Comparison of ENCODE assay signal across 1 cellular context in the genomic region with DNA sequence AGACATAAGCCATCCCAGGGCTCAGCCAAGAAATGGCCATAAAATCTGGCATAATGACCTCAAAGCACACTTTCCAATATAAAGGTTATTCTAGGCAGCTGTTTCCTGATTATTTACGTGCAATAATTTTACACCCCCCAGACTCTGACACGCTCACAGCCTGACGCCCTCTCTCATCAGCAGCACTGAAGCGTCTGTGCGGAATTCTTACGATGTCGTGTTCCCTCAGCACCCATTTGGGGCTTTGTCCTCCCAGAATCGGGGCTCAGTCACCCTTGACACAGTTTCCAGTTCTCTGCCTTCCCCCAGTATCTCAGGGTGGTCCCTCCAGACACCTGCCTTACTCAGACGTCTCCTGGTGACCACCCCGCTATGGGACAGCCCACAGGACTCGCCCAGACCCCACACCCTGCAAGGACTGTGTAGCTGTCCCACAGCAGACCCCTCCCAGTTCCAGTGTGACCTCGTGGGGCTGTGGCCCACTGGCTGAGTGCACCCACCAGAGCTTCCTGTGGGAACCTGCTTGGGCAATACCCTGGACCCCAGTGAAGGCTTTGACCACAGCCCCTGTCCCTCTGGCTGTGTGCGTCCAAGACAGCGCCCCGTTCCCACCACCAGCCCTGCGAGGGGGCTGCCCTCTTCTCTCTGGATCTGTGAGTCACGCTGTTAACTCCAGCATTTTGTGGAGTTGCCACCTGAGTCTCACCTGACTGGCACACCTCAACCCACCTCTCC.
TF ChIP-seq lines count a peak whose summit lies in the region.

No MANE protein-coding gene starts in this region.

TF ChIP-seq in IMR-90, 13 proteins besides CTCF, POLR2A, EP300 and RAD21 (continued from another document):
- TF ChIP-seq, protein P1, sequence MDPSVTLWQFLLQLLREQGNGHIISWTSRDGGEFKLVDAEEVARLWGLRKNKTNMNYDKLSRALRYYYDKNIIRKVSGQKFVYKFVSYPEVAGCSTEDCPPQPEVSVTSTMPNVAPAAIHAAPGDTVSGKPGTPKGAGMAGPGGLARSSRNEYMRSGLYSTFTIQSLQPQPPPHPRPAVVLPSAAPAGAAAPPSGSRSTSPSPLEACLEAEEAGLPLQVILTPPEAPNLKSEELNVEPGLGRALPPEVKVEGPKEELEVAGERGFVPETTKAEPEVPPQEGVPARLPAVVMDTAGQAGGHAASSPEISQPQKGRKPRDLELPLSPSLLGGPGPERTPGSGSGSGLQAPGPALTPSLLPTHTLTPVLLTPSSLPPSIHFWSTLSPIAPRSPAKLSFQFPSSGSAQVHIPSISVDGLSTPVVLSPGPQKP (IDR thresholded peaks at IDR 0.05; ENCODE audit: borderline replicate concordance, low read depth, low read length) = no peak
- TF ChIP-seq MAFK (IDR thresholded peaks at IDR 0.05; ENCODE audit: low read depth, low read length) = no peak
- no peak for TF ChIP-seq MXI1 (IDR thresholded peaks at IDR 0.05; ENCODE audit: borderline replicate concordance, low read depth, low read length)
- no peak for TF ChIP-seq CHD1 (IDR thresholded peaks at IDR 0.05; ENCODE audit: low read depth, low read length)
- TF ChIP-seq NFE2L2 (IDR thresholded peaks at IDR 0.05; ENCODE audit: low read depth, low read length) = no peak
